Comparison of ENCODE assay signal across 8 cellular contexts in the genomic region with DNA sequence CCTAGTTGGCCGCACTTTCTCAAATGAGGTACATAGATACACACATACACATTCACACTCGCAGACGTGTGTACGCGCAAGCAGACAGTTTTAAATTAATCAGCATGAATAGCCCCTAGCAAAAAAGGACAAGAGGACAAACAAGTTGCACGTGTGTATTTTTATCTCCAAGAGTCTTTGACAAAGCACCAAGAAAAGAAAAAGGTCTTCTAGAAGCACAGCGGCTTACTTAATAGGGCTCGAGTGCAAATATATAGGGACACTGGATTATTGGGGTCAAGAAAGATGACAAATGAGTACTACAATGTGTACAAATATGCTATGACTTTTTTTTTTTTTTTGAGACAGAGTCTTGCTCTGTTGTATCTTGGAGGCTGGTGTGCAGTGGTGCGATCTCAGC. TPM values are rescaled to one million over a fixed set of nuclear protein-coding genes. Genes with fewer than 3 reads are reported as not detected.
A peak's percentile ranks its signal among the peaks of the same experiment; 100 is the strongest.
DNase-seq lines count a peak whose midpoint lies in the region; TF ChIP-seq lines count a peak whose summit lies in the region.
"Had no signal": no experiment of that assay in that cellular context is flagged by ENCODE, and none has a peak within 500 bp of the region (broad histone marks: within the 10 kb centered on the region; RNA-seq: fewer than 3 reads in every experiment).

No MANE protein-coding gene starts in this region.

- H3K9me3 ChIP-seq in Loucy (ENCODE audit: insufficient read depth, low read depth, low read length) = no peaks in the 10 kb centered on the region

- intact Hi-C loops in dorsolateral prefrontal cortex (cut with DNase I) = loop anchor here in 1 of 2 donors (5.0 kb wide), 1 partner anchor 204 kb away; no protein-coding TSS in a partner anchor

- H3K27ac ChIP-seq in dorsolateral prefrontal cortex = peak overlapping the region in 53 of 59 donors; percentile 9 to 93 (median 78)
- H3K27ac ChIP-seq in rectal smooth muscle tissue (ENCODE audit: low read depth, low read length) = no peak overlapping the region
- H3K27ac ChIP-seq: epithelial cell of prostate had no signal

- H3K9ac ChIP-seq in Loucy (ENCODE audit: low read depth, low read length, poor library complexity, severe bottlenecking) = peak overlapping the region; percentile 84
- H3K9ac ChIP-seq in rectal smooth muscle tissue (ENCODE audit: low read length) = no peak overlapping the region

- no peaks in the 10 kb centered on the region for H3K36me3 ChIP-seq in GM06990 (ENCODE audit: control insufficient read depth, insufficient read depth, low read length)
- H3K36me3 ChIP-seq in Loucy (ENCODE audit: insufficient read depth, low read length) = no peaks in the 10 kb centered on the region
- no peaks in the 10 kb centered on the region for H3K36me3 ChIP-seq in rectal smooth muscle tissue (ENCODE audit: control insufficient read depth, insufficient read depth, low read length)

- no peak for TF ChIP-seq CTCF in GM06990 (IDR thresholded peaks at IDR 0.05; ENCODE audit: insufficient read depth, low read length, poor library complexity, severe bottlenecking)
- no peak for TF ChIP-seq CTCF in Loucy (conservative IDR thresholded peaks at IDR 0.05; ENCODE audit: low read length)
- TF ChIP-seq CTCF in dorsolateral prefrontal cortex (IDR thresholded peaks at IDR 0.05 in 54 of 56, conservative IDR thresholded peaks at IDR 0.05 in 2 of 56; ENCODE audit: low read depth in 1 of 56, partially characterized antibody in 56 of 56) = no peak

- H3K79me2 ChIP-seq in Loucy (ENCODE audit: insufficient read depth, low read length) = peaks cover 33% of the 10 kb centered on the region

- H3K27me3 ChIP-seq in GM06990 (replicated peaks; ENCODE audit: control insufficient read depth, insufficient read depth, low read length) (no peaks in the 10 kb centered on the region), Loucy (ENCODE audit: insufficient read depth, low read length, poor library complexity, severe bottlenecking) (peaks cover 7% of the 10 kb centered on the region), dorsolateral prefrontal cortex (no peaks in the 10 kb centered on the region), rectal smooth muscle tissue (ENCODE audit: control insufficient read depth, insufficient read depth, low read length) (no peaks in the 10 kb centered on the region)

- H4K20me1 ChIP-seq in Loucy (ENCODE audit: insufficient read depth, low read length, poor library complexity, severe bottlenecking) = peaks cover 27% of the 10 kb centered on the region

- H2AFZ ChIP-seq in Loucy (ENCODE audit: low read length) = peak overlapping the region; percentile 62; the same call in 1 of the 2 replicates

- H3K4me1 ChIP-seq in Loucy (ENCODE audit: insufficient read depth, low read length, poor library complexity, severe bottlenecking) = peaks cover 35% of the 10 kb centered on the region
- H3K4me1 ChIP-seq in rectal smooth muscle tissue (ENCODE audit: control insufficient read depth, insufficient read depth, low read length) = peaks cover 15% of the 10 kb centered on the region

- peak overlapping the region; percentile 70 for H3K4me2 ChIP-seq in Loucy (ENCODE audit: low read depth, low read length, poor library complexity, severe bottlenecking)

- no peaks in the 10 kb centered on the region for H3K9me2 ChIP-seq in Loucy (replicated peaks; ENCODE audit: low read depth, low read length)

- DNase-seq in GM06990 (ENCODE audit: extremely low read depth, insufficient read length) = no peak
- no peak for DNase-seq in dorsolateral prefrontal cortex
- no peak for DNase-seq in RKO (ENCODE audit: low spot score)
- no peak for DNase-seq in stimulated activated naive CD4-positive, alpha-beta T cell treated with Interleukin-2 at 50 U/mL for 16 hours (lab: John Stamatoyannopoulos, UW)
- DNase-seq in H4 (ENCODE audit: low spot score) = no peak

- peak overlapping the region; percentile 74 for H3K4me3 ChIP-seq in GM06990 (replicated peaks; ENCODE audit: low read depth, low read length)
- H3K4me3 ChIP-seq in Loucy (ENCODE audit: low read length, poor library complexity, severe bottlenecking) = peak overlapping the region; percentile 76
- H3K4me3 ChIP-seq in dorsolateral prefrontal cortex = peak overlapping the region in 17 of 59 donors; percentile 49 to 93 (median 82)
- peak overlapping the region; percentile 76 for H3K4me3 ChIP-seq in rectal smooth muscle tissue (ENCODE audit: low read length)

- peaks cover 8% of the 10 kb centered on the region; the same call in 1 of the 2 replicates for H3F3A ChIP-seq in Loucy (ENCODE audit: low read depth)

RNA-seq across cellular contexts. Expression of a gene that starts 1.7 kb away (rescaled TPM):
- total RNA-seq in dorsolateral prefrontal cortex = 10 to 100 TPM; 15.7 to 46.8 (median 25.1) TPM
- total RNA-seq in H4 (2014; rRNA removed; shearing (Covaris generic)) = 2.7 and 2.9 TPM in 2 replicates

RNA-seq across cellular contexts. Expression of a gene that starts 45.7 kb away (rescaled TPM):
- 100 to 1,000 TPM in 1 of 120 experiments, 10 to 100 TPM in 119; 43.2 to 111 (median 58.5) TPM for total RNA-seq in dorsolateral prefrontal cortex
- 29.1 and 32.0 TPM in 2 replicates for total RNA-seq in H4 (2014; rRNA removed; shearing (Covaris generic))
